1 cellular context compared by ENCODE assay signal in genomic region chr20:32682508-32682987, GRCh38.
A peak's percentile ranks its signal among the peaks of the same experiment; 100 is the strongest.
TF ChIP-seq lines count a peak whose summit lies in the region.

No MANE protein-coding gene starts in this region.

TF ChIP-seq in K562, 482 proteins besides CTCF, POLR2A, EP300 and RAD21 (continued from another document and continues in another):
- 0 out of 2 replicates have a peak, but pooled peaks have one; percentile 25 for TF ChIP-seq TCF7 (IDR thresholded peaks at IDR 0.05; ENCODE audit: borderline replicate concordance)
- TF ChIP-seq ZBTB26 (CRISPR knock-in tag; IDR thresholded peaks at IDR 0.05), result no peak
- no peak for TF ChIP-seq MCM2 (IDR thresholded peaks at IDR 0.05; ENCODE audit: low read depth)
- no peak for TF ChIP-seq HEY1 (CRISPR knock-in tag; IDR thresholded peaks at IDR 0.05; ENCODE audit: borderline replicate concordance)
- no peak for TF ChIP-seq CREB1 (IDR thresholded peaks at IDR 0.05)
- no peak for TF ChIP-seq CREB1 (CRISPR knock-in tag; IDR thresholded peaks at IDR 0.05)
- peak; percentile 61 for TF ChIP-seq ZBTB2 (IDR thresholded peaks at IDR 0.05)
- no peak for TF ChIP-seq ZNF212 (CRISPR knock-in tag; IDR thresholded peaks at IDR 0.05)
- TF ChIP-seq TCF7L2 (IDR thresholded peaks at IDR 0.05; ENCODE audit: low read depth, low read length), result no peak
- no peak for TF ChIP-seq ZNF347 (CRISPR knock-in tag; IDR thresholded peaks at IDR 0.05; ENCODE audit: low read depth)
- TF ChIP-seq KDM1A (IDR thresholded peaks at IDR 0.05), result peak; percentile 96 to 97
- TF ChIP-seq YBX1 (IDR thresholded peaks at IDR 0.05), result no peak
- TF ChIP-seq ZNF124 (CRISPR knock-in tag; IDR thresholded peaks at IDR 0.05), result no peak
- no peak for TF ChIP-seq SAFB (IDR thresholded peaks at IDR 0.05; ENCODE audit: borderline replicate concordance, low read depth, low read length)
- no peak for TF ChIP-seq KAT2B (IDR thresholded peaks at IDR 0.05; ENCODE audit: low read depth, low read length)
- no peak for TF ChIP-seq ZNF695 (CRISPR knock-in tag; IDR thresholded peaks at IDR 0.05)
- no peak for TF ChIP-seq PURB (CRISPR knock-in tag; IDR thresholded peaks at IDR 0.05; ENCODE audit: low read depth)
- 0 out of 2 replicates have a peak, but pooled peaks have one; percentile 42 for TF ChIP-seq MAX (CRISPR knock-in tag; IDR thresholded peaks at IDR 0.05)
- TF ChIP-seq RBM17 (IDR thresholded peaks at IDR 0.05; ENCODE audit: borderline replicate concordance, low read depth, low read length), result no peak
- no peak for TF ChIP-seq SMARCC2 (IDR thresholded peaks at IDR 0.05; ENCODE audit: low read depth)
- TF ChIP-seq ZNF551 (CRISPR knock-in tag; IDR thresholded peaks at IDR 0.05), result no peak
- no peak for TF ChIP-seq ZNF778 (CRISPR knock-in tag; IDR thresholded peaks at IDR 0.05)
- TF ChIP-seq FOXP1 (CRISPR knock-in tag; IDR thresholded peaks at IDR 0.05), result no peak
- no peak for TF ChIP-seq STAT6 (CRISPR knock-in tag; IDR thresholded peaks at IDR 0.05)
- no peak for TF ChIP-seq ARHGAP35 (IDR thresholded peaks at IDR 0.05; ENCODE audit: partially characterized antibody)
- no peak for TF ChIP-seq ZNF239 (CRISPR knock-in tag; IDR thresholded peaks at IDR 0.05)
- no peak for TF ChIP-seq E2F3 (CRISPR knock-in tag; IDR thresholded peaks at IDR 0.05)
- no peak for TF ChIP-seq NRF1 (conservative IDR thresholded peaks at IDR 0.05 in 1 of 2, IDR thresholded peaks at IDR 0.05 in 1 of 2)
- TF ChIP-seq ZNF263 (CRISPR knock-in tag; IDR thresholded peaks at IDR 0.05; ENCODE audit: borderline replicate concordance), result peak; percentile 15; the same call in 1 of the 2 replicates
- no peak for TF ChIP-seq FOXA1 (IDR thresholded peaks at IDR 0.05; ENCODE audit: borderline replicate concordance)
- no peak for TF ChIP-seq ATF6 (CRISPR knock-in tag; IDR thresholded peaks at IDR 0.05)
- no peak for TF ChIP-seq NFYB (IDR thresholded peaks at IDR 0.05; ENCODE audit: extremely low read depth, insufficient read length)
- no peak for TF ChIP-seq ETS2 (tag; IDR thresholded peaks at IDR 0.05; ENCODE audit: borderline replicate concordance, poor library complexity, severe bottlenecking)
- TF ChIP-seq ZNF699 (CRISPR knock-in tag; IDR thresholded peaks at IDR 0.05; ENCODE audit: insufficient replicate concordance), result no peak
- TF ChIP-seq BACH1 (tag; IDR thresholded peaks at IDR 0.05), result no peak
- TF ChIP-seq XRCC5 (IDR thresholded peaks at IDR 0.05; ENCODE audit: low read depth, low read length), result no peak
- no peak for TF ChIP-seq MCM3 (IDR thresholded peaks at IDR 0.05)
- no peak for TF ChIP-seq TARDBP (IDR thresholded peaks at IDR 0.05)
- TF ChIP-seq ZHX1 (conservative IDR thresholded peaks at IDR 0.05; ENCODE audit: low read length), result no peak
- no peak for TF ChIP-seq KLF13 (tag; IDR thresholded peaks at IDR 0.05; ENCODE audit: borderline replicate concordance, low read depth)
- peak; percentile 90 for TF ChIP-seq SMARCE1 (IDR thresholded peaks at IDR 0.05)
- no peak for TF ChIP-seq CHD1 (IDR thresholded peaks at IDR 0.05; ENCODE audit: low read length)
- no peak for TF ChIP-seq ATF1 (CRISPR knock-in tag; IDR thresholded peaks at IDR 0.05)
- TF ChIP-seq ATF1 (tag; IDR thresholded peaks at IDR 0.05), result 0 out of 2 replicates have a peak, but pooled peaks have one; percentile 18
- no peak for TF ChIP-seq NUFIP1 (IDR thresholded peaks at IDR 0.05; ENCODE audit: partially characterized antibody)
- TF ChIP-seq CHD2 (IDR thresholded peaks at IDR 0.05; ENCODE audit: low read depth, low read length), result no peak
- TF ChIP-seq BCLAF1 (IDR thresholded peaks at IDR 0.05; ENCODE audit: borderline replicate concordance in 1 of 2, control insufficient read depth in 1 of 2, low read depth in 2 of 2, low read length in 1 of 2), result no peak
- TF ChIP-seq ZNF324 (CRISPR knock-in tag; IDR thresholded peaks at IDR 0.05), result no peak
- TF ChIP-seq ZC3H4 (CRISPR knock-in tag; IDR thresholded peaks at IDR 0.05; ENCODE audit: borderline replicate concordance), result no peak
- TF ChIP-seq E2F6 (IDR thresholded peaks at IDR 0.05; ENCODE audit: borderline replicate concordance in 1 of 2, extremely low read depth in 1 of 2, insufficient read depth in 1 of 2, insufficient read length in 1 of 2, low read depth in 1 of 2, low read length in 1 of 2, poor library complexity in 1 of 2, severe bottlenecking in 1 of 2), result peak in 1 of 2 experiments; percentile 36
- TF ChIP-seq KLF10 (CRISPR knock-in tag; IDR thresholded peaks at IDR 0.05), result no peak
- no peak for TF ChIP-seq RBM15 (IDR thresholded peaks at IDR 0.05; ENCODE audit: insufficient read depth, low read length)
- TF ChIP-seq RAD51 (IDR thresholded peaks at IDR 0.05; ENCODE audit: borderline replicate concordance, low read depth), result peak; percentile 28; the same call in 1 of the 2 replicates
- TF ChIP-seq ZBTB33 (CRISPR knock-in tag; IDR thresholded peaks at IDR 0.05), result no peak; the same call in 1 of the 2 replicates
- no peak for TF ChIP-seq POLR2AphosphoS2 (IDR thresholded peaks at IDR 0.05; ENCODE audit: low read length)
- no peak for TF ChIP-seq ZNF57 (CRISPR knock-in tag; IDR thresholded peaks at IDR 0.05)
- peak; percentile 83 for TF ChIP-seq FOSL1 (tag; conservative IDR thresholded peaks at IDR 0.05)
- TF ChIP-seq CGGBP1 (CRISPR knock-in tag; IDR thresholded peaks at IDR 0.05), result no peak
- TF ChIP-seq CCAR2 (IDR thresholded peaks at IDR 0.05; ENCODE audit: low read depth, low read length), result no peak
- no peak for TF ChIP-seq U2AF2 (optimal IDR thresholded peaks at IDR 0.05; ENCODE audit: low read depth, low read length)
